11 cellular contexts compared by ENCODE assay signal in the genomic region with DNA sequence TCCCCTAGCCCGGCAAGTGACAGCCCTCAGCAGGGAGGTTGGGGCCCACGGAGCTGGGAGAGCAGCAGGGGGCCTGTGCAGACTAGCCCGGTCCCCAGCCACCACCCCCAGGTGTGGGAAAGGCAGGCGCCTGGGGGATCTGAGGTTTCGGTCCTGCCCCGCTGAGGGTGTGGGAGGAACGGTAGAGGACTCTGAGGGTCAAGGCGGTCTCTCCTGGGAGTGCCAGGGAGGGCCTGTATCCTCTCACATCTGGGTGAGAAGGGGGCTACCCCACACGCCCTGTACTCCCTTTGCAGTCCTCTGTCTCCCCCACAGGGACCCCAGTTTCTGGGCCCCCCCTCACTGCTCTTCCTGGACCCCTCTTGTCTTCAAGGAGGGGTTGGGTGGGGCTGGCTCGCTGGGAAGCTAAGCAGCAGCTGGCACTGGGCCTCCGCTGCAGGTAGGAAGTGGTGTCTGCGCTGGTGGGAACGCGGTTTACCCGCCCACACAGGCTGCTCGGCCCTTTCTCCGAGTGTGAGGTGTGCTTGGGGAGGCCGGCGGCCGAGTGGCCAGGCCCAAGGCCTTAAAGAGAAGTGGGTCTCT. TPM values are rescaled to one million over a fixed set of nuclear protein-coding genes. Genes with fewer than 3 reads are reported as not detected.
A peak's percentile ranks its signal among the peaks of the same experiment; 100 is the strongest.
DNase-seq lines count a peak whose midpoint lies in the region; ATAC-seq, FAIRE-seq and TF ChIP-seq lines count a peak whose summit lies in the region.
"Had no signal": no experiment of that assay in that cellular context is flagged by ENCODE, and none has a peak within 500 bp of the region (broad histone marks: within the 10 kb centered on the region; RNA-seq: fewer than 3 reads in every experiment).

No MANE protein-coding gene starts in this region.

- no peak for TF ChIP-seq EP300 in HepG2 (IDR thresholded peaks at IDR 0.05; ENCODE audit: low read depth in 2 of 2, low read length in 2 of 2)
- TF ChIP-seq EP300 in HepG2 (CRISPR knock-in tag; IDR thresholded peaks at IDR 0.05; ENCODE audit: borderline replicate concordance) = no peak

- CTCF ChIA-PET in HepG2 (lab: Yijun Ruan, JAX; ENCODE audit: low intra/inter-chr PET ratio, low total read pairs) = no interaction called here

- no peak for FAIRE-seq in HepG2 (lab: Jason Lieb, UNC)
- FAIRE-seq: frontal cortex had no signal

- no peaks in the 10 kb centered on the region for H4K20me1 ChIP-seq in HepG2 (ENCODE audit: insufficient read depth, low read length)

- H3K9me3 ChIP-seq in right cardiac atrium (ENCODE audit: control insufficient read depth, low read length) = no peaks in the 10 kb centered on the region
- H3K9me3 ChIP-seq in left ventricle myocardium inferior (replicated peaks) = no peaks in the 10 kb centered on the region
- H3K9me3 ChIP-seq in HepG2 (ENCODE audit: low read length) = no peaks in the 10 kb centered on the region
- H3K9me3 ChIP-seq: breast epithelium had no signal

- no peaks in the 10 kb centered on the region for H3K79me2 ChIP-seq in HepG2 (ENCODE audit: insufficient read depth, low read length)

- no peak overlapping the region for H3K4me2 ChIP-seq in HepG2 (ENCODE audit: low read depth, low read length)

- no peak for TF ChIP-seq RAD21 in HepG2 (CRISPR knock-in tag; IDR thresholded peaks at IDR 0.05)

- H3K27ac ChIP-seq in right cardiac atrium (ENCODE audit: low read length) (no peak overlapping the region), left ventricle myocardium inferior (replicated peaks) (no peak overlapping the region), HepG2 (ENCODE audit: extremely low read length, insufficient read depth, low read length) (no peak overlapping the region)

- H3K9ac ChIP-seq in HepG2 (ENCODE audit: insufficient read depth, low read depth, low read length) = no peak overlapping the region; the same call in 1 of the 2 replicates

- POLR2A ChIA-PET in HepG2 (lab: Yijun Ruan, JAX) = interaction anchor here (1.2 to 12.8 kb wide), 7 partner anchors 10 to 59 kb away, joined by 5 to 270 read pairs (median 80); a partner anchor contains a TSS

- no TSS peak for BruUV-seq in HepG2 (replicated peaks; lab: Mats Ljungman, UMichigan)

- ATAC-seq in right cardiac atrium = no peak
- no peak for ATAC-seq in HepG2
- ATAC-seq in GM18861 (IDR thresholded peaks at IDR 0.05; ENCODE audit: unreplicated experiment) = no peak
- ATAC-seq in GM21381 (IDR thresholded peaks at IDR 0.05; ENCODE audit: unreplicated experiment) = no peak

- in situ Hi-C loops in HepG2 (cut with HindIII; ENCODE audit: extremely low pct_ligation_motif_present, low pct_unique_long_range_greater_than_20kb) = no loop called here

- 77% methylated on average over 20 of the region's 20 CpGs for WGBS in right cardiac atrium
- 84% methylated on average over 13 of the region's 20 CpGs for WGBS in HepG2 (ENCODE audit: low lambda C conversion rate)

- TF ChIP-seq CTCF in left ventricle myocardium inferior (IDR thresholded peaks at IDR 0.05; ENCODE audit: borderline replicate concordance) (no peak), HepG2 (CRISPR knock-in tag; IDR thresholded peaks at IDR 0.05) (no peak)

- TF ChIP-seq POLR2A in HepG2 (IDR thresholded peaks at IDR 0.05; ENCODE audit: insufficient read depth in 1 of 2, low read depth in 2 of 2, low read length in 2 of 2) = no peak

- H2AFZ ChIP-seq in HepG2 (ENCODE audit: low read length) = no peak overlapping the region

- H3K4me1 ChIP-seq in right cardiac atrium (ENCODE audit: control insufficient read depth, insufficient read depth, low read length) (no peaks in the 10 kb centered on the region), left ventricle myocardium inferior (peaks cover 30% of the 10 kb centered on the region), HepG2 (ENCODE audit: insufficient read depth, low read length) (peaks cover 90% of the 10 kb centered on the region)

- DNase-seq in right cardiac atrium (peak; percentile 15 to 60 (median 56)), left ventricle myocardium inferior (no peak), HepG2 (ENCODE audit: low spot score) (no peak), dermis blood vessel endothelial cell (no peak), NCI-H1694 treated with DMSO at 0.1 percent for 48 hours (lab: John Stamatoyannopoulos, UW) (no peak)
- peak; percentile 74 for DNase-seq in activated T-cell treated with anti-CD3 and anti-CD28 coated beads, Interleukin-2, amount 50 U/mL, for 1 hour

- intact Hi-C loops in right cardiac atrium (cut with DNase I) (no loop called here), left ventricle myocardium inferior (cut with micrococcal nuclease) (no loop called here), HepG2 (cut with micrococcal nuclease; ENCODE audit: unreplicated experiment) (loop anchor here (2.0 to 5.0 kb wide), 3 partner anchors 19 to 49 kb away; no protein-coding TSS in a partner anchor)

- H3K36me3 ChIP-seq in left ventricle myocardium inferior (no peaks in the 10 kb centered on the region), HepG2 (replicated peaks in 1 of 2; ENCODE audit: control insufficient read depth in 1 of 2, insufficient read depth in 2 of 2, low read length in 2 of 2) (no peaks in the 10 kb centered on the region)
- H3K36me3 ChIP-seq: breast epithelium had no signal

- H3K27me3 ChIP-seq in right cardiac atrium (ENCODE audit: control insufficient read depth, insufficient read depth) (no peaks in the 10 kb centered on the region), left ventricle myocardium inferior (ENCODE audit: low read depth) (peaks cover 25% of the 10 kb centered on the region), HepG2 (ENCODE audit: control insufficient read depth in 1 of 2, insufficient read depth in 2 of 2, low read length in 2 of 2) (no peaks in the 10 kb centered on the region)
- H3K27me3 ChIP-seq: breast epithelium had no signal

- H3K4me3 ChIP-seq in right cardiac atrium (ENCODE audit: low read length) = no peak overlapping the region
- H3K4me3 ChIP-seq in left ventricle myocardium inferior = no peak overlapping the region
- no peak overlapping the region for H3K4me3 ChIP-seq in HepG2 (replicated peaks in 1 of 3; ENCODE audit: insufficient read depth in 1 of 3, low read depth in 2 of 3, low read length in 3 of 3)
- H3K4me3 ChIP-seq: breast epithelium had no signal

RNA-seq across cellular contexts. Expression of a gene that starts 15.4 kb away (rescaled TPM):
- 1 to 10 TPM in 2 of 4 donors, under 1 TPM in 2; 0.31 to 1.4 (median 0.80) TPM for total RNA-seq in right cardiac atrium
- 0.45 TPM for polyA plus RNA-seq in right cardiac atrium
- total RNA-seq in left ventricle myocardium inferior = 0.47 TPM
- 29.7 and 67.6 TPM in 2 replicates for total RNA-seq in HepG2 (2016; rRNA removed; fragmentation: Illumina TruSeq; extraction: Trizol)
- 23.3 and 25.5 TPM in 2 replicates for total RNA-seq in HepG2 (2016; cell fraction: cytosol; rRNA removed; fragmentation: Illumina TruSeq; extraction: Trizol; ENCODE audit: low read depth)
- 24.7 and 74.3 TPM in 2 replicates for total RNA-seq in HepG2 (2016; cell fraction: insoluble cytoplasmic fraction; rRNA removed; fragmentation: Illumina TruSeq; extraction: Trizol)
- total RNA-seq in HepG2 (2016; cell fraction: membrane; rRNA removed; fragmentation: Illumina TruSeq; extraction: Trizol) = 36.8 and 47.2 TPM in 2 replicates
- 53.2 and 64.7 TPM in 2 replicates for total RNA-seq in HepG2 (2016; cell fraction: nucleus; rRNA removed; fragmentation: Illumina TruSeq; extraction: Trizol)
- polyA plus RNA-seq in HepG2 (2011; rRNA removed) = 72.7 and 76.4 TPM in 2 replicates
- 34.4 and 89.4 TPM in 2 replicates for polyA plus RNA-seq in HepG2 (2011; cell fraction: cytosol; rRNA removed)
- 127 and 155 TPM in 2 replicates for polyA plus RNA-seq in HepG2 (2011; cell fraction: nucleus; rRNA removed)
- polyA plus RNA-seq in HepG2 (2012) = 46.2 and 62.8 TPM in 2 replicates
- 56.5 and 63.8 TPM in 2 replicates for polyA plus RNA-seq in HepG2 (2016; cell fraction: cytosol; fragmentation: Illumina TruSeq; extraction: Trizol; ENCODE audit: low read depth)
- 56.7 and 68.4 TPM in 2 replicates for polyA plus RNA-seq in HepG2 (2016; cell fraction: insoluble cytoplasmic fraction; fragmentation: Illumina TruSeq; extraction: Trizol; ENCODE audit: low read depth)
- 78.3 and 78.6 TPM in 2 replicates for polyA plus RNA-seq in HepG2 (2016; cell fraction: membrane; fragmentation: Illumina TruSeq; extraction: Trizol; ENCODE audit: low read depth)
- 226 and 244 TPM in 2 replicates for polyA plus RNA-seq in HepG2 (2016; cell fraction: nucleus; fragmentation: Illumina TruSeq; extraction: Trizol; ENCODE audit: insufficient read depth, low read depth)
- polyA minus RNA-seq in HepG2 (2011; rRNA and poly(A)+ RNA removed; ENCODE audit: low replicate concordance) = 43.3 TPM in 1 of 2 replicates, not detected in the other
- polyA minus RNA-seq in HepG2 (2011; cell fraction: cytosol; rRNA and poly(A)+ RNA removed) = 31.0 and 32.1 TPM in 2 replicates
- polyA minus RNA-seq in HepG2 (2011; cell fraction: nucleus; rRNA and poly(A)+ RNA removed) = 7.9 and 8.8 TPM in 2 replicates
- total RNA-seq in dermis blood vessel endothelial cell = not detected in 2 replicates
- total RNA-seq: frontal cortex had no signal

RNA-seq across cellular contexts. Expression of a gene that starts 28.5 kb away (rescaled TPM):
- 10 to 100 TPM; 68.8 to 81.7 (median 77.4) TPM for total RNA-seq in right cardiac atrium
- 61.7 TPM for polyA plus RNA-seq in right cardiac atrium
- 61.8 TPM for total RNA-seq in left ventricle myocardium inferior
- 28.4 and 31.5 TPM in 2 replicates for total RNA-seq in HepG2 (2016; rRNA removed; fragmentation: Illumina TruSeq; extraction: Trizol)
- total RNA-seq in HepG2 (2016; cell fraction: cytosol; rRNA removed; fragmentation: Illumina TruSeq; extraction: Trizol; ENCODE audit: low read depth) = 19.2 and 20.4 TPM in 2 replicates
- total RNA-seq in HepG2 (2016; cell fraction: insoluble cytoplasmic fraction; rRNA removed; fragmentation: Illumina TruSeq; extraction: Trizol) = 23.0 and 34.1 TPM in 2 replicates
- total RNA-seq in HepG2 (2016; cell fraction: membrane; rRNA removed; fragmentation: Illumina TruSeq; extraction: Trizol) = 24.3 and 26.6 TPM in 2 replicates
- total RNA-seq in HepG2 (2016; cell fraction: nucleus; rRNA removed; fragmentation: Illumina TruSeq; extraction: Trizol) = 42.8 and 45.6 TPM in 2 replicates
- 128 and 148 TPM in 2 replicates for polyA plus RNA-seq in HepG2 (2011; rRNA removed)
- 81.5 and 90.2 TPM in 2 replicates for polyA plus RNA-seq in HepG2 (2011; cell fraction: cytosol; rRNA removed)
- polyA plus RNA-seq in HepG2 (2011; cell fraction: nucleus; rRNA removed) = 1,010 and 1,066 TPM in 2 replicates
- polyA plus RNA-seq in HepG2 (2012) = 164 and 234 TPM in 2 replicates
- 19.6 and 21.8 TPM in 2 replicates for polyA plus RNA-seq in HepG2 (2016; cell fraction: cytosol; fragmentation: Illumina TruSeq; extraction: Trizol; ENCODE audit: low read depth)
- polyA plus RNA-seq in HepG2 (2016; cell fraction: insoluble cytoplasmic fraction; fragmentation: Illumina TruSeq; extraction: Trizol; ENCODE audit: low read depth) = 71.8 and 89.7 TPM in 2 replicates
- 40.8 and 42.7 TPM in 2 replicates for polyA plus RNA-seq in HepG2 (2016; cell fraction: membrane; fragmentation: Illumina TruSeq; extraction: Trizol; ENCODE audit: low read depth)
- polyA plus RNA-seq in HepG2 (2016; cell fraction: nucleus; fragmentation: Illumina TruSeq; extraction: Trizol; ENCODE audit: insufficient read depth, low read depth) = 316 and 342 TPM in 2 replicates
- 78.0 and 103 TPM in 2 replicates for polyA minus RNA-seq in HepG2 (2011; rRNA and poly(A)+ RNA removed; ENCODE audit: low replicate concordance)
- polyA minus RNA-seq in HepG2 (2011; cell fraction: cytosol; rRNA and poly(A)+ RNA removed) = 51.7 and 60.9 TPM in 2 replicates
- 117 and 118 TPM in 2 replicates for polyA minus RNA-seq in HepG2 (2011; cell fraction: nucleus; rRNA and poly(A)+ RNA removed)
- total RNA-seq in dermis blood vessel endothelial cell = 39.3 and 69.2 TPM in 2 replicates

RNA-seq across cellular contexts. Expression of a gene that starts 31.6 kb away (rescaled TPM):
- 1 to 10 TPM; 2.8 to 5.7 (median 3.3) TPM for total RNA-seq in right cardiac atrium
- polyA plus RNA-seq in right cardiac atrium = 2.5 TPM
- 3.9 TPM for total RNA-seq in left ventricle myocardium inferior
- 2.4 and 5.3 TPM in 2 replicates for total RNA-seq in HepG2 (2016; rRNA removed; fragmentation: Illumina TruSeq; extraction: Trizol)
- total RNA-seq in HepG2 (2016; cell fraction: cytosol; rRNA removed; fragmentation: Illumina TruSeq; extraction: Trizol; ENCODE audit: low read depth) = 3.3 TPM in 2 replicates
- 3.0 and 5.5 TPM in 2 replicates for total RNA-seq in HepG2 (2016; cell fraction: insoluble cytoplasmic fraction; rRNA removed; fragmentation: Illumina TruSeq; extraction: Trizol)
- total RNA-seq in HepG2 (2016; cell fraction: membrane; rRNA removed; fragmentation: Illumina TruSeq; extraction: Trizol) = 3.8 and 5.6 TPM in 2 replicates
- total RNA-seq in HepG2 (2016; cell fraction: nucleus; rRNA removed; fragmentation: Illumina TruSeq; extraction: Trizol) = 6.9 and 7.3 TPM in 2 replicates
- polyA plus RNA-seq in HepG2 (2011; rRNA removed) = 3.5 and 4.2 TPM in 2 replicates
- 2.7 and 4.2 TPM in 2 replicates for polyA plus RNA-seq in HepG2 (2011; cell fraction: cytosol; rRNA removed)
- polyA plus RNA-seq in HepG2 (2011; cell fraction: nucleus; rRNA removed) = 6.7 and 7.1 TPM in 2 replicates
- polyA plus RNA-seq in HepG2 (2012) = 5.0 and 7.2 TPM in 2 replicates
- polyA plus RNA-seq in HepG2 (2016; cell fraction: cytosol; fragmentation: Illumina TruSeq; extraction: Trizol; ENCODE audit: low read depth) = 2.6 and 3.4 TPM in 2 replicates
- polyA plus RNA-seq in HepG2 (2016; cell fraction: insoluble cytoplasmic fraction; fragmentation: Illumina TruSeq; extraction: Trizol; ENCODE audit: low read depth) = 4.0 and 4.2 TPM in 2 replicates
- polyA plus RNA-seq in HepG2 (2016; cell fraction: membrane; fragmentation: Illumina TruSeq; extraction: Trizol; ENCODE audit: low read depth) = 4.3 and 4.7 TPM in 2 replicates
- polyA plus RNA-seq in HepG2 (2016; cell fraction: nucleus; fragmentation: Illumina TruSeq; extraction: Trizol; ENCODE audit: insufficient read depth, low read depth) = 5.1 and 5.5 TPM in 2 replicates
- 8.8 and 15.0 TPM in 2 replicates for polyA minus RNA-seq in HepG2 (2011; rRNA and poly(A)+ RNA removed; ENCODE audit: low replicate concordance)
- polyA minus RNA-seq in HepG2 (2011; cell fraction: cytosol; rRNA and poly(A)+ RNA removed) = 1.9 and 2.6 TPM in 2 replicates
- polyA minus RNA-seq in HepG2 (2011; cell fraction: nucleus; rRNA and poly(A)+ RNA removed) = 5.0 and 7.3 TPM in 2 replicates
- total RNA-seq in dermis blood vessel endothelial cell = 3.6 and 7.5 TPM in 2 replicates

RNA-seq across cellular contexts. Expression of a gene that starts 57.0 kb away (rescaled TPM):
- total RNA-seq in right cardiac atrium (not detected), left ventricle myocardium inferior (not detected), HepG2 (2016; rRNA removed; fragmentation: Illumina TruSeq; extraction: Trizol) (1.3 and 1.8 TPM in 2 replicates), dermis blood vessel endothelial cell (0.05 TPM in 1 of 2 replicates, not detected in the other)
- polyA plus RNA-seq in right cardiac atrium (not detected), HepG2 (2011; rRNA removed) (4.9 and 6.0 TPM in 2 replicates)
- 0.61 and 0.62 TPM in 2 replicates for total RNA-seq in HepG2 (2016; cell fraction: cytosol; rRNA removed; fragmentation: Illumina TruSeq; extraction: Trizol; ENCODE audit: low read depth)
- 1.6 TPM in 2 replicates for total RNA-seq in HepG2 (2016; cell fraction: insoluble cytoplasmic fraction; rRNA removed; fragmentation: Illumina TruSeq; extraction: Trizol)
- 1.4 and 1.7 TPM in 2 replicates for total RNA-seq in HepG2 (2016; cell fraction: membrane; rRNA removed; fragmentation: Illumina TruSeq; extraction: Trizol)
- 0.31 and 0.50 TPM in 2 replicates for total RNA-seq in HepG2 (2016; cell fraction: nucleus; rRNA removed; fragmentation: Illumina TruSeq; extraction: Trizol)
- 4.4 and 5.4 TPM in 2 replicates for polyA plus RNA-seq in HepG2 (2011; cell fraction: cytosol; rRNA removed)
- 1.8 TPM in 2 replicates for polyA plus RNA-seq in HepG2 (2011; cell fraction: nucleus; rRNA removed)
- polyA plus RNA-seq in HepG2 (2012) = 3.9 TPM in 2 replicates
- polyA plus RNA-seq in HepG2 (2016; cell fraction: cytosol; fragmentation: Illumina TruSeq; extraction: Trizol; ENCODE audit: low read depth) = 0.29 and 0.36 TPM in 2 replicates
- 1.2 and 1.6 TPM in 2 replicates for polyA plus RNA-seq in HepG2 (2016; cell fraction: insoluble cytoplasmic fraction; fragmentation: Illumina TruSeq; extraction: Trizol; ENCODE audit: low read depth)
- 0.61 and 0.72 TPM in 2 replicates for polyA plus RNA-seq in HepG2 (2016; cell fraction: membrane; fragmentation: Illumina TruSeq; extraction: Trizol; ENCODE audit: low read depth)
- 0.55 and 1.4 TPM in 2 replicates for polyA plus RNA-seq in HepG2 (2016; cell fraction: nucleus; fragmentation: Illumina TruSeq; extraction: Trizol; ENCODE audit: insufficient read depth, low read depth)
- polyA minus RNA-seq in HepG2 (2011; rRNA and poly(A)+ RNA removed; ENCODE audit: low replicate concordance) = 1.6 and 8.6 TPM in 2 replicates
- 1.8 and 2.5 TPM in 2 replicates for polyA minus RNA-seq in HepG2 (2011; cell fraction: cytosol; rRNA and poly(A)+ RNA removed)
- polyA minus RNA-seq in HepG2 (2011; cell fraction: nucleus; rRNA and poly(A)+ RNA removed) = 0.26 and 0.50 TPM in 2 replicates
- total RNA-seq: breast epithelium, frontal cortex, urinary bladder had no signal
- polyA plus RNA-seq: urinary bladder had no signal

Comparison
In these comparisons a context has a peak if more than half of its experiments do, and no peak if none do; other contexts are left out.
1. DNase-seq: peak in right cardiac atrium (3 of 3) and activated T-cell treated with anti-CD3 and anti-CD28 coated beads, Interleukin-2, amount 50 U/mL, for 1 hour (single experiment); none in left ventricle myocardium inferior (single experiment), HepG2 (single experiment), dermis blood vessel endothelial cell (single experiment) and NCI-H1694 treated with DMSO at 0.1 percent for 48 hours (single experiment).
2. RNA of a gene that starts 15.4 kb away (total RNA-seq): 23.3 to 74.3 TPM in HepG2; 0.31 to 1.4 TPM in right cardiac atrium, 0.47 TPM in left ventricle myocardium inferior (single experiment) and not detected in dermis blood vessel endothelial cell; every median in the first group is over 10 times any median in the second.